In genomic region chr15:31828594-31828993, GRCh38 we compare ENCODE assay signal across 20 cellular contexts. TPM values are rescaled to one million over a fixed set of nuclear protein-coding genes. Genes with fewer than 3 reads are reported as not detected.
A peak's percentile ranks its signal among the peaks of the same experiment; 100 is the strongest.
DNase-seq lines count a peak whose midpoint lies in the region; ATAC-seq and TF ChIP-seq lines count a peak whose summit lies in the region.
"Had no signal": no experiment of that assay in that cellular context is flagged by ENCODE, and none has a peak within 500 bp of the region (broad histone marks: within the 10 kb centered on the region; RNA-seq: fewer than 3 reads in every experiment).

No MANE protein-coding gene starts in this region.

- H3K4me1 ChIP-seq in foreskin keratinocyte: no peaks in the 10 kb centered on the region
- H3K4me1 ChIP-seq: Caco-2, HAP-1 had no signal

- H3K36me3 Mint-ChIP-seq in type B pancreatic cell: no peaks in the 10 kb centered on the region
- H3K36me3 Mint-ChIP-seq: IgD-negative memory B cell had no signal

- H3K4me3 Mint-ChIP-seq in type B pancreatic cell: no peak overlapping the region
- H3K4me3 Mint-ChIP-seq: CD4-positive, alpha-beta T cell; IgD-negative memory B cell had no signal

- DNase-seq in putamen (ENCODE audit: low spot score) (peak; percentile 47), type B pancreatic cell (ENCODE audit: extremely low spot score, unreplicated experiment) (peak; percentile 10), NCI-H2107 (lab: John Stamatoyannopoulos, UW) (no peak), foreskin keratinocyte (no peak)
- DNase-seq: ACHN; Caco-2; CD4-positive, alpha-beta T cell; DMS153; DMS79; GDM1; GM23248 had no signal

- peak overlapping the region; percentile 83 for H3K27ac ChIP-seq in cingulate gyrus (ENCODE audit: low read depth, low read length)
- peak overlapping the region; percentile 71 for H3K27ac ChIP-seq in layer of hippocampus (ENCODE audit: low read depth, low read length)
- no peak overlapping the region for H3K27ac ChIP-seq in foreskin keratinocyte
- H3K27ac ChIP-seq: C4-2B, GM23248 had no signal

- no peaks in the 10 kb centered on the region for H3K9me3 Mint-ChIP-seq in type B pancreatic cell
- H3K9me3 Mint-ChIP-seq: CD4-positive, alpha-beta T cell had no signal

- ATAC-seq in foreskin keratinocyte (no peak), HG03378 (IDR thresholded peaks at IDR 0.05; ENCODE audit: unreplicated experiment) (no peak), HG03439 (IDR thresholded peaks at IDR 0.05; ENCODE audit: unreplicated experiment) (no peak)
- ATAC-seq: HepG2 had no signal

- H3K27ac Mint-ChIP-seq in type B pancreatic cell: no peak overlapping the region
- H3K27ac Mint-ChIP-seq: CD4-positive, alpha-beta T cell; IgD-negative memory B cell had no signal

- H3K4me1 Mint-ChIP-seq in type B pancreatic cell (ENCODE audit: unreplicated experiment): no peaks in the 10 kb centered on the region
- H3K4me1 Mint-ChIP-seq: IgD-negative memory B cell had no signal

- no peaks in the 10 kb centered on the region for H3K27me3 Mint-ChIP-seq in type B pancreatic cell

- H3K27me3 ChIP-seq in layer of hippocampus (ENCODE audit: control insufficient read depth, insufficient read depth, low read length) (no peaks in the 10 kb centered on the region), foreskin keratinocyte (no peaks in the 10 kb centered on the region)

- no peak for TF ChIP-seq CTCF in type B pancreatic cell (conservative IDR thresholded peaks at IDR 0.05)
- TF ChIP-seq CTCF in foreskin keratinocyte (conservative IDR thresholded peaks at IDR 0.05): no peak

RNA-seq across cellular contexts. Expression of gene OTUD7A, which starts 41.9 kb away (rescaled TPM):
- 2.4 TPM in 2 replicates for total RNA-seq in type B pancreatic cell (ENCODE audit: low replicate concordance)
- 0.11 TPM in 1 of 2 replicates, not detected in the other for total RNA-seq in foreskin keratinocyte
- not detected in 2 replicates for polyA plus RNA-seq in foreskin keratinocyte
- total RNA-seq: H4 had no signal
- polyA plus RNA-seq: IgD-negative memory B cell had no signal

Comparison
In these comparisons a context has a peak if more than half of its experiments do, and no peak if none do; other contexts are left out.
1. DNase-seq: peak in putamen (single experiment) and type B pancreatic cell (single experiment); none in NCI-H2107 (single experiment) and foreskin keratinocyte (0 of 2).